Comparison of ENCODE assay signal across 18 cellular contexts in the genomic region with DNA sequence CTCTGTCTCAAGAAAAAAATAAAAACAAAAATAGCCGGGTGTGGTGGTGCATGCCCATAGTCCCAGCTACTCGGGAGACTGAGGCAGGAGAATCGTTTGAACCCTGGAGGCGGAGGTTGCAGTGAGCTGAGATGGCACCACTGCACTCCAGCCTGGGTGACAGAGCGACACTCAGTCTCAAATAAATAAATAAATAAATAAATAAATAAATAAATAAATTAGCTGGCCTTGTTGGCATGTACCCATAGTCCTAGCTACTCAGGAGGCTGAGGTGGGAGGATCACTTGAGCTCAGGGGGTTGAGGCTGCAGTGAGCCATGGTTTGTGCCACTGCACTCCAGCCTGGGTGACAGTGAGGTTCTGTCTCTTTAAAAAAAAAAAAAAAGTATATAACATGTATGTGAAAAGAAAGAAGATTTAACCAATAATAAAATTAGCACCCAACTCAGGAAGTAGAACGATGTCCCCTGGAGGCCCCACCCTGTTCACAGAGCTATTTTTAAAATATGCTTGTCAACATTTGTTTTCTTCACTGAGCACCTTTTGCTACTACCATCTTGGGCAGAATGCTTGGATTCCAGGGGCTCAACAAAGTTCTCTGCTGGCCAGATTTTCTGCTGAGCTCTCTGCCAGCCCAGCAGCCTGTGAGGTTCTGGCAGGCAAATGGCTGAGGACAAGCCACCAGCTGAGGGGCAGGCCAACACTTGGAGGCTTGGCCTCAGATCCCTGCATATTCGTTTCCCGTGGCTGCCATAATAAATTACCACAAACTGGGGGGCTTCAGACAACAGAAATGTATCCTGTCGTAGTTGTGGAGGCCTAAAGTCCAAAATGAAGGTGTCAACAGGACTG. TPM values are rescaled to one million over a fixed set of nuclear protein-coding genes. Genes with fewer than 3 reads are reported as not detected.
A peak's percentile ranks its signal among the peaks of the same experiment; 100 is the strongest.
DNase-seq lines count a peak whose midpoint lies in the region; ATAC-seq, FAIRE-seq and TF ChIP-seq lines count a peak whose summit lies in the region.
"Had no signal": no experiment of that assay in that cellular context is flagged by ENCODE, and none has a peak within 500 bp of the region (broad histone marks: within the 10 kb centered on the region; RNA-seq: fewer than 3 reads in every experiment).

No MANE protein-coding gene starts in this region.

- CTCF ChIA-PET in T-cell (lab: Charles Lee) = interaction anchor here in 1 of 2 donors (0.6 to 0.8 kb wide), 3 partner anchors 421 to 1321 kb away, joined by 4 to 5 read pairs (median 4); no protein-coding TSS in a partner anchor

- intact Hi-C loops in right cardiac atrium (cut with DNase I) = loop anchor here in 1 of 4 donors (10.0 kb wide), 1 partner anchor 66 kb away; a partner anchor contains a TSS
- intact Hi-C loops in stomach (cut with DNase I; ENCODE audit: low total_unique reads) = no loop called here

- no peak for TF ChIP-seq POLR2A in stomach (IDR thresholded peaks at IDR 0.05)

- no peak for TF ChIP-seq CTCF in stomach (IDR thresholded peaks at IDR 0.05)

- H3K4me3 ChIP-seq in right cardiac atrium (ENCODE audit: low read length) = no peak overlapping the region
- H3K4me3 ChIP-seq in stomach = no peak overlapping the region
- H3K4me3 ChIP-seq: HAP-1, hepatocyte had no signal

- FAIRE-seq in frontal cortex (lab: Jason Lieb, UNC) = no peak
- FAIRE-seq: urothelium cell line had no signal

- H3K9me3 ChIP-seq in right cardiac atrium (ENCODE audit: control insufficient read depth, low read length) = no peaks in the 10 kb centered on the region
- no peaks in the 10 kb centered on the region for H3K9me3 ChIP-seq in stomach
- H3K9me3 ChIP-seq: HAP-1 had no signal

- TF ChIP-seq EP300 in stomach (IDR thresholded peaks at IDR 0.05) = no peak

- 69% methylated on average over 9 of the region's 9 CpGs for WGBS in right cardiac atrium
- WGBS in stomach, 5 donors = 66 to 83% (median 78%) methylated on average over 9 of the region's 9 CpGs

- peaks cover 28% of the 10 kb centered on the region for H3K36me3 Mint-ChIP-seq in activated T-cell treated with anti-CD3 and anti-CD28 coated beads, Interleukin-2, amount 50 U/mL, for 24 hours (ENCODE audit: low read depth)
- H3K36me3 Mint-ChIP-seq in activated T-cell treated with anti-CD3 and anti-CD28 coated beads, Interleukin-2, amount 50 U/mL, for 72 hours (ENCODE audit: insufficient read depth in 2 of 2) = no peaks in the 10 kb centered on the region
- H3K36me3 Mint-ChIP-seq in T-cell = peaks cover 7% of the 10 kb centered on the region

- POLR2A ChIA-PET in T-cell (lab: Charles Lee) = interaction anchor here in 1 of 2 donors (0.7 kb wide), 2 partner anchors 247 to 328 kb away, joined by 3 to 4 read pairs; no protein-coding TSS in a partner anchor

- H3K4me1 Mint-ChIP-seq in activated T-cell treated with anti-CD3 and anti-CD28 coated beads, Interleukin-2, amount 50 U/mL, for 24 hours (ENCODE audit: low read depth) = peaks cover 40% of the 10 kb centered on the region
- H3K4me1 Mint-ChIP-seq in activated T-cell treated with anti-CD3 and anti-CD28 coated beads, Interleukin-2, amount 50 U/mL, for 72 hours (ENCODE audit: low read depth) = peaks cover 30% of the 10 kb centered on the region
- peaks cover 46 to 64% (median 52%) of the 10 kb centered on the region in 3 donors for H3K4me1 Mint-ChIP-seq in T-cell

- H3K27ac ChIP-seq in right cardiac atrium (ENCODE audit: low read length) (peak overlapping the region; percentile 36), stomach (peak overlapping the region in 3 of 5 donors; percentile 42 to 68 (median 43))
- H3K27ac ChIP-seq: hepatocyte had no signal

- H3K9me3 Mint-ChIP-seq in activated T-cell treated with anti-CD3 and anti-CD28 coated beads, Interleukin-2, amount 50 U/mL, for 24 hours = no peaks in the 10 kb centered on the region
- H3K9me3 Mint-ChIP-seq in activated T-cell treated with anti-CD3 and anti-CD28 coated beads, Interleukin-2, amount 50 U/mL, for 72 hours = no peaks in the 10 kb centered on the region
- H3K9me3 Mint-ChIP-seq in T-cell = no peaks in the 10 kb centered on the region

- no peaks in the 10 kb centered on the region for H3K27me3 Mint-ChIP-seq in activated T-cell treated with anti-CD3 and anti-CD28 coated beads, Interleukin-2, amount 50 U/mL, for 24 hours
- no peaks in the 10 kb centered on the region for H3K27me3 Mint-ChIP-seq in activated T-cell treated with anti-CD3 and anti-CD28 coated beads, Interleukin-2, amount 50 U/mL, for 72 hours (ENCODE audit: low read depth)
- H3K27me3 Mint-ChIP-seq in T-cell = no peaks in the 10 kb centered on the region

- H3K36me3 ChIP-seq in stomach = no peaks in the 10 kb centered on the region
- H3K36me3 ChIP-seq: HAP-1 had no signal

- no peaks in the 10 kb centered on the region for H3K4me1 ChIP-seq in right cardiac atrium (ENCODE audit: control insufficient read depth, insufficient read depth, low read length)
- H3K4me1 ChIP-seq in stomach = peaks cover 16 to 65% (median 40%) of the 10 kb centered on the region in 4 donors

- no peak for DNase-seq in activated T-cell treated with anti-CD3 and anti-CD28 coated beads, Interleukin-2, amount 50 U/mL, for 24 hours
- DNase-seq in activated T-cell treated with anti-CD3 and anti-CD28 coated beads, Interleukin-2, amount 50 U/mL, for 72 hours = no peak
- DNase-seq in T-cell = no peak
- peak in 1 of 3 donors; percentile 69 for DNase-seq in right cardiac atrium
- DNase-seq in stomach = no peak
- DNase-seq in activated T-cell treated with anti-CD3 and anti-CD28 coated beads, Interleukin-2, amount 50 U/mL, for 1 hour = no peak
- DNase-seq in HCEC 1CT = no peak
- DNase-seq in frontal cortex (ENCODE audit: low spot score in 2 of 2) = no peak
- DNase-seq: activated CD8-positive, alpha-beta memory T cell treated with anti-CD3 and anti-CD28 coated beads for 24 hours; activated naive CD4-positive, alpha-beta T cell treated with anti-CD3 and anti-CD28 coated beads, Interleukin-2, amount 50 U/mL, for 16 hours; mesenchymal stem cell; NCI-H1048; stimulated activated CD8-positive, alpha-beta memory T cell treated with anti-CD3 and anti-CD28 coated beads, Interleukin-4, amount 100 ng/mL, for 48 hours; T-helper 9 cell had no signal

- H3K4me3 Mint-ChIP-seq in activated T-cell treated with anti-CD3 and anti-CD28 coated beads, Interleukin-2, amount 50 U/mL, for 24 hours = no peak overlapping the region
- H3K4me3 Mint-ChIP-seq in activated T-cell treated with anti-CD3 and anti-CD28 coated beads, Interleukin-2, amount 50 U/mL, for 72 hours = no peak overlapping the region
- peak overlapping the region in 1 of 3 donors; percentile 27 for H3K4me3 Mint-ChIP-seq in T-cell

- no peaks in the 10 kb centered on the region for H3K27me3 ChIP-seq in right cardiac atrium (ENCODE audit: control insufficient read depth, insufficient read depth)
- H3K27me3 ChIP-seq in stomach = no peaks in the 10 kb centered on the region
- H3K27me3 ChIP-seq: hepatocyte had no signal

- no peak for ATAC-seq in activated T-cell treated with anti-CD3 and anti-CD28 coated beads, Interleukin-2, amount 50 U/mL, for 72 hours (replicated peaks in 1 of 2)
- ATAC-seq in T-cell (replicated peaks in 1 of 4) (no peak), right cardiac atrium (peak in 1 of 2 donors; percentile 22)

- peak overlapping the region; percentile 37 for H3K27ac Mint-ChIP-seq in activated T-cell treated with anti-CD3 and anti-CD28 coated beads, Interleukin-2, amount 50 U/mL, for 24 hours
- no peak overlapping the region for H3K27ac Mint-ChIP-seq in activated T-cell treated with anti-CD3 and anti-CD28 coated beads, Interleukin-2, amount 50 U/mL, for 72 hours
- H3K27ac Mint-ChIP-seq in T-cell = peak overlapping the region; percentile 74 to 75
- H3K27ac Mint-ChIP-seq: progenitor cell of endocrine pancreas had no signal

RNA-seq across cellular contexts. Expression of a gene that starts 5.1 kb away (rescaled TPM):
- total RNA-seq in activated T-cell treated with anti-CD3 and anti-CD28 coated beads, Interleukin-2, amount 50 U/mL, for 72 hours = 10 to 100 TPM; 18.2 to 27.7 TPM
- total RNA-seq in T-cell (10 to 100 TPM; 24.9 to 35.0 (median 30.5) TPM), right cardiac atrium (10 to 100 TPM; 13.4 to 18.7 (median 13.7) TPM), stomach (10 to 100 TPM in 1 of 5 donors, 1 to 10 TPM in 4; 5.1 to 54.8 (median 6.7) TPM), frontal cortex (10.2 TPM)
- polyA plus RNA-seq in right cardiac atrium (15.7 TPM), stomach (1 to 10 TPM; 3.7 to 7.3 (median 6.7) TPM)

RNA-seq across cellular contexts. Expression of a gene that starts 35.5 kb away (rescaled TPM):
- 10 to 100 TPM; 20.4 to 22.8 TPM for total RNA-seq in activated T-cell treated with anti-CD3 and anti-CD28 coated beads, Interleukin-2, amount 50 U/mL, for 72 hours
- 10 to 100 TPM; 12.8 to 22.7 (median 18.7) TPM for total RNA-seq in T-cell
- 10 to 100 TPM; 12.1 to 14.7 (median 13.8) TPM for total RNA-seq in right cardiac atrium
- polyA plus RNA-seq in right cardiac atrium = 16.7 TPM
- 10 to 100 TPM in 4 of 5 donors, 1 to 10 TPM in 1; 7.0 to 63.8 (median 32.2) TPM for total RNA-seq in stomach
- polyA plus RNA-seq in stomach = 10 to 100 TPM; 17.4 to 22.8 (median 19.4) TPM
- 56.3 TPM for total RNA-seq in frontal cortex

RNA-seq across cellular contexts. Expression of a gene that starts 35.6 kb away (rescaled TPM):
- 100 to 1,000 TPM; 106 to 122 TPM for total RNA-seq in activated T-cell treated with anti-CD3 and anti-CD28 coated beads, Interleukin-2, amount 50 U/mL, for 72 hours
- total RNA-seq in T-cell = 100 to 1,000 TPM; 114 to 139 (median 119) TPM
- total RNA-seq in right cardiac atrium = 10 to 100 TPM; 50.3 to 77.7 (median 71.0) TPM
- polyA plus RNA-seq in right cardiac atrium = 48.3 TPM
- total RNA-seq in stomach = 100 to 1,000 TPM in 1 of 5 donors, 10 to 100 TPM in 4; 51.7 to 104 (median 62.4) TPM
- 10 to 100 TPM; 21.5 to 40.0 (median 28.1) TPM for polyA plus RNA-seq in stomach
- 90.5 TPM for total RNA-seq in frontal cortex
